In genomic region chr18:58432050-58432727, GRCh38 we compare ENCODE assay signal across 22 cellular contexts.
"Had no signal": no experiment of that assay in that cellular context is flagged by ENCODE, and none has a peak within 500 bp of the region (broad histone marks: within the 10 kb centered on the region; RNA-seq: fewer than 3 reads in every experiment).

No MANE protein-coding gene starts in this region.

- H3K27me3 ChIP-seq: colonic mucosa, esophagus squamous epithelium, gastrocnemius medialis, heart right ventricle had no signal

- H3K4me1 ChIP-seq: colonic mucosa, esophagus squamous epithelium, gastrocnemius medialis, heart right ventricle, left ventricle myocardium inferior, lower lobe of right lung had no signal

- H3K36me3 ChIP-seq: colonic mucosa, esophagus squamous epithelium, gastrocnemius medialis, heart right ventricle, left ventricle myocardium inferior, lower lobe of right lung had no signal

- H3K4me3 ChIP-seq: colonic mucosa, esophagus squamous epithelium, gastrocnemius medialis, heart right ventricle, left ventricle myocardium inferior, lower lobe of right lung, mucosa of descending colon had no signal

- H3K27ac ChIP-seq: colonic mucosa, epithelial cell of prostate, esophagus squamous epithelium, gastrocnemius medialis, heart right ventricle, left ventricle myocardium inferior, lower lobe of right lung had no signal

- H3K9me3 ChIP-seq: colonic mucosa, esophagus squamous epithelium, gastrocnemius medialis, left ventricle myocardium inferior, lower lobe of right lung, mucosa of descending colon had no signal

- ATAC-seq: effector memory CD8-positive, alpha-beta T cell; esophagus mucosa; gastrocnemius medialis; heart right ventricle; left cardiac atrium; lower lobe of right lung; mucosa of descending colon had no signal

- DNase-seq: colonic mucosa; cortex of kidney; effector CD8-positive, alpha-beta T cell; effector memory CD8-positive, alpha-beta T cell; endodermal cell; erythroblast; esophagus squamous epithelium; foreskin fibroblast; foreskin melanocyte; gastrocnemius medialis; glutamatergic neuron; head of caudate nucleus; heart right ventricle; hippocampal formation; left cardiac atrium; left ventricle myocardium inferior; lower lobe of right lung; mesenchymal stem cell; mucosa of descending colon; naive B cell had no signal
